19 cellular contexts compared by ENCODE assay signal in genomic region chr3:136255672-136256406, GRCh38. TPM values are rescaled to one million over a fixed set of nuclear protein-coding genes. Genes with fewer than 3 reads are reported as not detected.
DNase-seq lines count a peak whose midpoint lies in the region; TF ChIP-seq lines count a peak whose summit lies in the region.
"Had no signal": no experiment of that assay in that cellular context is flagged by ENCODE, and none has a peak within 500 bp of the region (broad histone marks: within the 10 kb centered on the region; RNA-seq: fewer than 3 reads in every experiment).

No MANE protein-coding gene starts in this region.

- peak; percentile 65 to 72 for DNase-seq in NCI-H526 (lab: John Stamatoyannopoulos, UW)
- DNase-seq in dorsolateral prefrontal cortex: peak in 3 of 10 donors; percentile 51 to 65 (median 64)
- peak; percentile 91 for DNase-seq in medulla oblongata (ENCODE audit: extremely low spot score)
- peak; percentile 91 for DNase-seq in superior temporal gyrus (ENCODE audit: extremely low spot score)
- DNase-seq in stimulated activated CD4-positive, alpha-beta T cell treated with anti-CD3 and anti-CD28 coated beads, Interleukin-2, amount 100 ng/mL, for 48 hours: no peak
- DNase-seq in stimulated activated CD4-positive, alpha-beta T cell treated with anti-CD3 and anti-CD28 coated beads, Interleukin-4, amount 100 ng/mL, for 4 hours: no peak
- DNase-seq in stimulated activated naive CD4-positive, alpha-beta T cell treated with Interleukin-2 at 50 U/mL for 16 hours (lab: John Stamatoyannopoulos, UW): no peak
- DNase-seq: activated CD4-positive, alpha-beta T cell treated with anti-CD3 and anti-CD28 coated beads, Interleukin-2, amount 50 U/mL, for 1 hour; activated T-cell treated with anti-CD3 and anti-CD28 coated beads, Interleukin-2, amount 50 U/mL, for 24 hours; AML-193; Kasumi-1; kidney; NCI-H1092 treated with DMSO at 0.1 percent for 48 hours; NCI-H2107; NCI-H510A; retina; stimulated activated naive B cell treated with anti-CD40 and anti-IgM and Interleukin-4, amounts not matched to agents 10 μg/mL and 1 μg/mL and 100 μg/mL, for 72 hours; T-cell; trophoblast cell had no signal

- H3K4me3 ChIP-seq in dorsolateral prefrontal cortex: peak overlapping the region in 32 of 59 donors; percentile 0 to 47 (median 27)

- intact Hi-C loops in dorsolateral prefrontal cortex (cut with DNase I): loop anchor here in 1 of 2 donors (10.0 kb wide), 1 partner anchor 289 kb away; no protein-coding TSS in a partner anchor

- H3K27ac ChIP-seq in dorsolateral prefrontal cortex: peak overlapping the region; percentile 65 to 99 (median 92)

- peak in 6 of 56 donors; percentile 8 to 23 (median 15) for TF ChIP-seq CTCF in dorsolateral prefrontal cortex (IDR thresholded peaks at IDR 0.05 in 54 of 56, conservative IDR thresholded peaks at IDR 0.05 in 2 of 56; ENCODE audit: low read depth in 1 of 56, partially characterized antibody in 56 of 56)

- H3K27me3 ChIP-seq in dorsolateral prefrontal cortex: no peaks in the 10 kb centered on the region

RNA-seq across cellular contexts. Expression of gene PCCB, which starts 5.7 kb away (rescaled TPM):
- 100 to 1,000 TPM in 2 of 120 experiments, 10 to 100 TPM in 118; 37.3 to 110 (median 59.5) TPM for total RNA-seq in dorsolateral prefrontal cortex

RNA-seq across cellular contexts. Expression of gene MSL2, which starts 59.7 kb away (rescaled TPM):
- total RNA-seq in dorsolateral prefrontal cortex: 10 to 100 TPM; 30.4 to 70.4 (median 41.8) TPM

Comparison
In these comparisons a context has a peak if more than half of its experiments do, and no peak if none do; other contexts are left out.
1. DNase-seq: peak in NCI-H526 (2 of 2), medulla oblongata (single experiment) and superior temporal gyrus (single experiment); none in stimulated activated CD4-positive, alpha-beta T cell treated with anti-CD3 and anti-CD28 coated beads, Interleukin-2, amount 100 ng/mL, for 48 hours (0 of 2), stimulated activated CD4-positive, alpha-beta T cell treated with anti-CD3 and anti-CD28 coated beads, Interleukin-4, amount 100 ng/mL, for 4 hours (0 of 2) and stimulated activated naive CD4-positive, alpha-beta T cell treated with Interleukin-2 at 50 U/mL for 16 hours (single experiment).